28 cellular contexts compared by ENCODE assay signal in genomic region chr14:96227428-96227827, GRCh38. TPM values are rescaled to one million over a fixed set of nuclear protein-coding genes. Genes with fewer than 3 reads are reported as not detected.
"Had no signal": no experiment of that assay in that cellular context is flagged by ENCODE, and none has a peak within 500 bp of the region (broad histone marks: within the 10 kb centered on the region; RNA-seq: fewer than 3 reads in every experiment).

No MANE protein-coding gene starts in this region.

- ATAC-seq: left colon; naive thymus-derived CD8-positive, alpha-beta T cell; sciatic nerve; stimulated activated memory B cell treated with anti-CD40 and anti-IgM and Interleukin-4, amounts not matched to agents 10 μg/mL and 1 μg/mL and 100 μg/mL, for 72 hours; stimulated activated naive CD8-positive, alpha-beta T cell treated with anti-CD3 and anti-CD28 coated beads, Interleukin-15, amount 100 ng/mL, for 72 hours had no signal

- H3K9me3 ChIP-seq: lower lobe of right lung, ovary had no signal

- H3K27me3 ChIP-seq: left lung, ovary, right atrium auricular region, tibial nerve had no signal

- H3K4me3 ChIP-seq: left lung, lower lobe of right lung, ovary, right atrium auricular region, skin epidermis, tibial nerve had no signal

- H3K36me3 ChIP-seq: left lung, lower lobe of right lung, ovary, right atrium auricular region had no signal

- DNase-seq: hypothalamus; immature natural killer cell; kidney; left colon; left lung; lower lobe of right lung; mammary epithelial cell; mesenchymal stem cell; naive thymus-derived CD8-positive, alpha-beta T cell; ovary; stimulated activated CD4-positive, alpha-beta T cell treated with anti-CD3 and anti-CD28 coated beads, Interleukin-12 subunit alpha, Interleukin-12 subunit beta, amount 100 ng/mL, for 4 hours; stimulated activated CD4-positive, alpha-beta T cell treated with anti-CD3 and anti-CD28 coated beads, Interleukin-15, amount 100 ng/mL, for 24 hours; stimulated activated CD4-positive, alpha-beta T cell treated with anti-CD3 and anti-CD28 coated beads, Interleukin-4, amount 100 ng/mL, for 24 hours; stimulated activated naive CD4-positive, alpha-beta T cell treated with Interleukin-2 at 50 U/mL for 16 hours; stimulated activated naive CD8-positive, alpha-beta T cell treated with anti-CD3 and anti-CD28 coated beads, Interleukin-15, amount 100 ng/mL, for 72 hours; substantia nigra had no signal

- FAIRE-seq: islet of Langerhans, kidney, urothelium cell line had no signal

- H3K4me1 ChIP-seq: left lung had no signal

- H3K27ac ChIP-seq: left lung, lower lobe of right lung, ovary, right atrium auricular region had no signal

RNA-seq across cellular contexts. Expression of gene BDKRB2, which starts 22.8 kb away (rescaled TPM):
- total RNA-seq: naive thymus-derived CD8-positive, alpha-beta T cell; pulmonary artery endothelial cell had no signal
- polyA plus RNA-seq: immature natural killer cell; naive thymus-derived CD8-positive, alpha-beta T cell had no signal

RNA-seq across cellular contexts. Expression of gene BDKRB1, which starts 28.6 kb away (rescaled TPM):
- total RNA-seq: liver; lower lobe of right lung; naive thymus-derived CD8-positive, alpha-beta T cell; neural crest cell; progenitor cell of endocrine pancreas; pulmonary artery endothelial cell; temporal lobe had no signal
- polyA plus RNA-seq: immature natural killer cell; liver; naive thymus-derived CD8-positive, alpha-beta T cell had no signal
